ENCODE assay signal across 28 cellular contexts in genomic region chr21:42362198-42362597, GRCh38. TPM values are rescaled to one million over a fixed set of nuclear protein-coding genes. Genes with fewer than 3 reads are reported as not detected.
"Had no signal": no experiment of that assay in that cellular context is flagged by ENCODE, and none has a peak within 500 bp of the region (broad histone marks: within the 10 kb centered on the region; RNA-seq: fewer than 3 reads in every experiment).

No MANE protein-coding gene starts in this region.

- H3K27ac ChIP-seq: breast epithelium, Peyer's patch, RWPE1, SJCRH30 had no signal

- H3K4me3 Mint-ChIP-seq: activated CD4-positive, alpha-beta memory T cell treated with anti-CD3 and anti-CD28 coated beads, Interleukin-2, amount 10 ng/mL, durations not matched to agents 7 days and 5 days; activated CD4-positive, alpha-beta T cell treated with anti-CD3 and anti-CD28 coated beads, Interleukin-2, amount 10 ng/mL, durations not matched to agents 7 days and 5 days; activated naive CD4-positive, alpha-beta T cell treated with anti-CD3 and anti-CD28 coated beads, Interleukin-2, amount 50 U/mL, for 24 hours had no signal

- DNase-seq: activated CD4-positive, alpha-beta memory T cell treated with anti-CD3 and anti-CD28 coated beads, Interleukin-2, amount 10 ng/mL, durations not matched to agents 7 days and 5 days; activated CD4-positive, alpha-beta T cell treated with anti-CD3 and anti-CD28 coated beads, Interleukin-2, amount 10 ng/mL, durations not matched to agents 7 days and 5 days; activated CD4-positive, CD25-positive, alpha-beta regulatory T cell; activated CD8-positive, alpha-beta memory T cell treated with anti-CD3 and anti-CD28 coated beads, Interleukin-2, amount 50 U/mL, for 48 hours; activated effector memory CD4-positive, alpha-beta T cell treated with Interleukin-2 at 50 U/mL for 16 hours; activated naive CD4-positive, alpha-beta T cell; activated T-cell treated with anti-CD3 and anti-CD28 coated beads, Interleukin-2, amount 50 U/mL, for 1 hour; caudate nucleus; KG1; NCI-H1092; NCI-H1417; NCI-H1930; NCI-H345; NCI-H510A treated with DMSO at 0.1 percent for 48 hours; NCI-H748 treated with DMSO at 0.1 percent for 48 hours; OCI-M1; Peyer's patch; Right ventricle myocardium superior; SJCRH30; SK-N-SH; T-helper 1 cell had no signal

- H3K27me3 Mint-ChIP-seq: activated naive CD4-positive, alpha-beta T cell treated with anti-CD3 and anti-CD28 coated beads, Interleukin-2, amount 50 U/mL, for 24 hours had no signal

- H3K4me3 ChIP-seq: breast epithelium, Peyer's patch, SJCRH30 had no signal

- H3K9ac ChIP-seq: SK-N-SH had no signal

- H3K4me2 ChIP-seq: SK-N-SH had no signal

- H3K36me3 Mint-ChIP-seq: activated naive CD4-positive, alpha-beta T cell treated with anti-CD3 and anti-CD28 coated beads, Interleukin-2, amount 50 U/mL, for 24 hours; IgD-negative memory B cell had no signal

- H3K9me3 ChIP-seq: SJCRH30, SK-N-SH had no signal

- H3K36me3 ChIP-seq: breast epithelium, Peyer's patch, SJCRH30 had no signal

- H3K27ac Mint-ChIP-seq: activated CD4-positive, alpha-beta memory T cell treated with anti-CD3 and anti-CD28 coated beads, Interleukin-2, amount 10 ng/mL, durations not matched to agents 7 days and 5 days; activated CD4-positive, alpha-beta T cell treated with anti-CD3 and anti-CD28 coated beads, Interleukin-2, amount 10 ng/mL, durations not matched to agents 7 days and 5 days; activated naive CD4-positive, alpha-beta T cell treated with anti-CD3 and anti-CD28 coated beads, Interleukin-2, amount 50 U/mL, for 24 hours; IgD-negative memory B cell had no signal

- H3K27me3 ChIP-seq: Peyer's patch had no signal

- H3K4me1 ChIP-seq: breast epithelium, Peyer's patch, SJCRH30 had no signal

- H3K9me2 ChIP-seq: SK-N-SH had no signal

- H3K9me3 Mint-ChIP-seq: activated naive CD4-positive, alpha-beta T cell treated with anti-CD3 and anti-CD28 coated beads, Interleukin-2, amount 50 U/mL, for 24 hours had no signal

RNA-seq across cellular contexts. Expression of gene TFF1, which starts 4.1 kb away (rescaled TPM):
- total RNA-seq: activated CD4-positive, alpha-beta memory T cell treated with anti-CD3 and anti-CD28 coated beads, Interleukin-2, amount 10 ng/mL, durations not matched to agents 7 days and 5 days; activated CD4-positive, alpha-beta T cell treated with anti-CD3 and anti-CD28 coated beads, Interleukin-2, amount 10 ng/mL, durations not matched to agents 7 days and 5 days; aorta; cerebellum; MCF 10A; Right ventricle myocardium superior; SJCRH30 had no signal

RNA-seq across cellular contexts. Expression of gene TFF2, which starts 11.4 kb away (rescaled TPM):
- total RNA-seq: activated CD4-positive, alpha-beta memory T cell treated with anti-CD3 and anti-CD28 coated beads, Interleukin-2, amount 10 ng/mL, durations not matched to agents 7 days and 5 days; activated CD4-positive, alpha-beta T cell treated with anti-CD3 and anti-CD28 coated beads, Interleukin-2, amount 10 ng/mL, durations not matched to agents 7 days and 5 days; aorta; breast epithelium; cerebellum; MCF 10A; Right ventricle myocardium superior; SJCRH30 had no signal

RNA-seq across cellular contexts. Expression of gene TMPRSS3, which starts 33.7 kb away (rescaled TPM):
- total RNA-seq: Right ventricle myocardium superior, SJCRH30 had no signal

RNA-seq across cellular contexts. Expression of gene UBASH3A, which starts 41.5 kb away (rescaled TPM):
- total RNA-seq: cerebellum, MCF 10A, Right ventricle myocardium superior, SJCRH30 had no signal

RNA-seq across cellular contexts. Expression of gene TFF3, which starts 47.0 kb away (rescaled TPM):
- total RNA-seq: activated CD4-positive, alpha-beta memory T cell treated with anti-CD3 and anti-CD28 coated beads, Interleukin-2, amount 10 ng/mL, durations not matched to agents 7 days and 5 days; activated CD4-positive, alpha-beta T cell treated with anti-CD3 and anti-CD28 coated beads, Interleukin-2, amount 10 ng/mL, durations not matched to agents 7 days and 5 days; cerebellum; MCF 10A had no signal
